ENCODE assay signal across 11 cellular contexts in the genomic region with DNA sequence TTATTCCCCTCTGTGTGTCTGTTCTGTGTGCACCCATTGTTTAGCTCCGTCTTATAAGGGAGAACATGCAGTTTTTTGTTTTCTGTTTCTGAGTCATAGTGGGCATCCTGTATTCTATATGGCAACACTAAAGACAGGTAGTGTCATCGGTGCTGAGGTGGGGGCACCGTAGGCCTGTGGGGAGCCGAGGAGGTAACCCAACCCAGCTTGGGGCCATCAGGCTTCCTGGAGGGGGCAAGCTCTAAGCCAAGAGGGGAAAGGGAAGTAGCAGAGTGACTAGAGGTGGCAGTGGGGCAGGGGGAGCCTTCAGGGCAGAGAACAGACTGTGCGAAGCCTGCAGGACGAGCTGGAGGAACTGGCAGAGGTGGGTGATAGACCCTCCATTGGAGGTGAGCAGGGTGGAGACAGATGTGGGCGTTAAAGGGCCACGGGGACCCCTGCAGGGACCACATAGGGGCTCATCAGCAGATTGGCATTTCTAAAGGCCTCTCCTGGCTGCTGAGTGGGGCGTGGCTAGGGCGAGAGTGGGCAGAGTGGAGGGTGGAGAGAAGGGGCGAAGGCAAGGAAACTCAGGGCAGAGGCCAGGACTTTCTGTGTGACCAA. TPM values are rescaled to one million over a fixed set of nuclear protein-coding genes. Genes with fewer than 3 reads are reported as not detected.
DNase-seq lines count a peak whose midpoint lies in the region; ATAC-seq and TF ChIP-seq lines count a peak whose summit lies in the region.
"Had no signal": no experiment of that assay in that cellular context is flagged by ENCODE, and none has a peak within 500 bp of the region (broad histone marks: within the 10 kb centered on the region; RNA-seq: fewer than 3 reads in every experiment).

No MANE protein-coding gene starts in this region.

- peaks cover 58% of the 10 kb centered on the region for H3K4me1 Mint-ChIP-seq in activated CD4-positive, alpha-beta T cell treated with anti-CD3 and anti-CD28 coated beads, Interleukin-2, amount 10 ng/mL, durations not matched to agents 24 days and 14 days
- peaks cover 87% of the 10 kb centered on the region for H3K4me1 Mint-ChIP-seq in activated naive CD8-positive, alpha-beta T cell (ENCODE audit: low read depth)

- H3K4me3 ChIP-seq in MM.1S (ENCODE audit: low read length): no peak overlapping the region
- H3K4me3 ChIP-seq: mucosa of descending colon had no signal

- no peaks in the 10 kb centered on the region for H3K9me2 ChIP-seq in MM.1S (replicated peaks; ENCODE audit: insufficient read depth, low read length)

- H3K4me2 ChIP-seq in MM.1S (ENCODE audit: low read depth, low read length): no peak overlapping the region

- peak overlapping the region; percentile 86 for H3K27ac Mint-ChIP-seq in activated CD4-positive, alpha-beta T cell treated with anti-CD3 and anti-CD28 coated beads, Interleukin-2, amount 10 ng/mL, durations not matched to agents 24 days and 14 days
- H3K27ac Mint-ChIP-seq in activated naive CD8-positive, alpha-beta T cell: peak overlapping the region; percentile 100

- no peaks in the 10 kb centered on the region for H3K9me3 Mint-ChIP-seq in activated CD4-positive, alpha-beta T cell treated with anti-CD3 and anti-CD28 coated beads, Interleukin-2, amount 10 ng/mL, durations not matched to agents 24 days and 14 days
- H3K9me3 Mint-ChIP-seq in activated naive CD8-positive, alpha-beta T cell (ENCODE audit: low read depth): no peaks in the 10 kb centered on the region

- no peak for TF ChIP-seq CTCF in MM.1S (IDR thresholded peaks at IDR 0.05; ENCODE audit: low read length)

- H3K27ac ChIP-seq in MM.1S (ENCODE audit: low read length): no peak overlapping the region
- H3K27ac ChIP-seq: HL-60 had no signal

- H3F3A ChIP-seq in MM.1S (ENCODE audit: insufficient read depth, low read length): no peaks in the 10 kb centered on the region

- no peaks in the 10 kb centered on the region for H3K27me3 Mint-ChIP-seq in activated CD4-positive, alpha-beta T cell treated with anti-CD3 and anti-CD28 coated beads, Interleukin-2, amount 10 ng/mL, durations not matched to agents 24 days and 14 days
- H3K27me3 Mint-ChIP-seq in activated naive CD8-positive, alpha-beta T cell: no peaks in the 10 kb centered on the region

- peak; percentile 51 for ATAC-seq in GM18907 (IDR thresholded peaks at IDR 0.05; ENCODE audit: unreplicated experiment)
- ATAC-seq in HG02981 (IDR thresholded peaks at IDR 0.05; ENCODE audit: unreplicated experiment): no peak
- ATAC-seq in HG03108 (IDR thresholded peaks at IDR 0.05; ENCODE audit: unreplicated experiment): no peak
- ATAC-seq: mucosa of descending colon had no signal

- H4K20me1 ChIP-seq in MM.1S (ENCODE audit: insufficient read depth, low read length): no peaks in the 10 kb centered on the region

- no peaks in the 10 kb centered on the region for H3K4me1 ChIP-seq in MM.1S (ENCODE audit: low read length)

- H3K9ac ChIP-seq in MM.1S (ENCODE audit: low read length): no peak overlapping the region

- peak overlapping the region; percentile 52 for H3K4me3 Mint-ChIP-seq in activated CD4-positive, alpha-beta T cell treated with anti-CD3 and anti-CD28 coated beads, Interleukin-2, amount 10 ng/mL, durations not matched to agents 24 days and 14 days
- peak overlapping the region; percentile 91 for H3K4me3 Mint-ChIP-seq in activated naive CD8-positive, alpha-beta T cell

- H3K36me3 ChIP-seq in MM.1S (replicated peaks; ENCODE audit: insufficient read depth, low read length): no peaks in the 10 kb centered on the region

- no peaks in the 10 kb centered on the region for H3K27me3 ChIP-seq in MM.1S (replicated peaks; ENCODE audit: insufficient read depth, low read length)

- H3K36me3 Mint-ChIP-seq in activated CD4-positive, alpha-beta T cell treated with anti-CD3 and anti-CD28 coated beads, Interleukin-2, amount 10 ng/mL, durations not matched to agents 24 days and 14 days (ENCODE audit: low read depth): no peaks in the 10 kb centered on the region
- no peaks in the 10 kb centered on the region for H3K36me3 Mint-ChIP-seq in activated naive CD8-positive, alpha-beta T cell

- H2AFZ ChIP-seq in MM.1S (ENCODE audit: low read length): no peak overlapping the region

- intact Hi-C loops in activated CD4-positive, alpha-beta T cell treated with anti-CD3 and anti-CD28 coated beads, Interleukin-2, amount 10 ng/mL, durations not matched to agents 24 days and 14 days (cut with micrococcal nuclease): loop anchor here (5.0 kb wide), 1 partner anchor 37 kb away; a partner anchor contains a TSS

- no peaks in the 10 kb centered on the region for H3K79me2 ChIP-seq in MM.1S (ENCODE audit: low read length)

- peak; percentile 78 for DNase-seq in activated CD4-positive, alpha-beta T cell treated with anti-CD3 and anti-CD28 coated beads, Interleukin-2, amount 10 ng/mL, durations not matched to agents 24 days and 14 days
- DNase-seq in stimulated activated CD4-positive, alpha-beta T cell treated with anti-CD3 and anti-CD28 coated beads, Interleukin-4, amount 100 ng/mL, for 24 hours: peak; percentile 25
- no peak for DNase-seq in iPS-NIHi7 (ENCODE audit: extremely low spot score)
- DNase-seq in MM.1S: no peak
- DNase-seq: glutamatergic neuron had no signal

- no peaks in the 10 kb centered on the region for H3K9me3 ChIP-seq in MM.1S (replicated peaks; ENCODE audit: insufficient read depth, low read length)
- H3K9me3 ChIP-seq: mucosa of descending colon had no signal

RNA-seq across cellular contexts. Expression of a gene that starts 36.5 kb away (rescaled TPM):
- total RNA-seq in activated CD4-positive, alpha-beta T cell treated with anti-CD3 and anti-CD28 coated beads, Interleukin-2, amount 10 ng/mL, durations not matched to agents 24 days and 14 days: 6.3 and 6.4 TPM in 2 replicates

RNA-seq across cellular contexts. Expression of a gene that starts 57.0 kb away (rescaled TPM):
- total RNA-seq in activated CD4-positive, alpha-beta T cell treated with anti-CD3 and anti-CD28 coated beads, Interleukin-2, amount 10 ng/mL, durations not matched to agents 24 days and 14 days: 126 and 130 TPM in 2 replicates

RNA-seq across cellular contexts. Expression of a gene that starts 57.2 kb away (rescaled TPM):
- 33.0 and 36.6 TPM in 2 replicates for total RNA-seq in activated CD4-positive, alpha-beta T cell treated with anti-CD3 and anti-CD28 coated beads, Interleukin-2, amount 10 ng/mL, durations not matched to agents 24 days and 14 days

Comparison
In these comparisons a context has a peak if more than half of its experiments do, and no peak if none do; other contexts are left out.
1. DNase-seq: peak in activated CD4-positive, alpha-beta T cell treated with anti-CD3 and anti-CD28 coated beads, Interleukin-2, amount 10 ng/mL, durations not matched to agents 24 days and 14 days (single experiment) and stimulated activated CD4-positive, alpha-beta T cell treated with anti-CD3 and anti-CD28 coated beads, Interleukin-4, amount 100 ng/mL, for 24 hours (single experiment); none in iPS-NIHi7 (single experiment) and MM.1S (single experiment).